ENCODE assay signal across 1 cellular context in genomic region chr3:160754855-160755747, GRCh38.
TF ChIP-seq lines count a peak whose summit lies in the region.

No MANE protein-coding gene starts in this region.

TF ChIP-seq in HepG2, 621 proteins besides CTCF, POLR2A, EP300 and RAD21 (continued from another document and continues in another):
- peak; percentile 99 for TF ChIP-seq PRDM10 (CRISPR knock-in tag; IDR thresholded peaks at IDR 0.05; ENCODE audit: low read depth)
- TF ChIP-seq ZNF724P (CRISPR knock-in tag; IDR thresholded peaks at IDR 0.05; ENCODE audit: borderline replicate concordance) = no peak
- TF ChIP-seq ARID3A (IDR thresholded peaks at IDR 0.05; ENCODE audit: low read depth, low read length) = no peak
- TF ChIP-seq PAF1 (CRISPR knock-in tag; IDR thresholded peaks at IDR 0.05) = no peak
- TF ChIP-seq HOXD1 (CRISPR knock-in tag; IDR thresholded peaks at IDR 0.05) = peak; percentile 7
- no peak for TF ChIP-seq TRIM24 (CRISPR knock-in tag; IDR thresholded peaks at IDR 0.05)
- peak; percentile 46; the same call in 1 of the 2 replicates for TF ChIP-seq ZNF784 (CRISPR knock-in tag; IDR thresholded peaks at IDR 0.05; ENCODE audit: borderline replicate concordance)
- peak; percentile 23; the same call in 1 of the 2 replicates for TF ChIP-seq RNF2 (conservative IDR thresholded peaks at IDR 0.05; ENCODE audit: low read depth)
- TF ChIP-seq ZNF639 (CRISPR knock-in tag; conservative IDR thresholded peaks at IDR 0.05) = no peak
- TF ChIP-seq BRF2 (CRISPR knock-in tag; IDR thresholded peaks at IDR 0.05) = 0 out of 2 replicates have a peak, but pooled peaks have one; percentile 25
- TF ChIP-seq ZNF143 (CRISPR knock-in tag; IDR thresholded peaks at IDR 0.05) = peak; percentile 79
- 0 out of 2 replicates have a peak, but pooled peaks have one; percentile 48 for TF ChIP-seq ZNF564 (CRISPR knock-in tag; IDR thresholded peaks at IDR 0.05)
- TF ChIP-seq GATAD1 (CRISPR knock-in tag; IDR thresholded peaks at IDR 0.05) = no peak
- no peak for TF ChIP-seq ZMYM3 (CRISPR knock-in tag; IDR thresholded peaks at IDR 0.05)
- TF ChIP-seq THAP11 (CRISPR knock-in tag; IDR thresholded peaks at IDR 0.05) = peak; percentile 32; the same call in 1 of the 2 replicates
- TF ChIP-seq GLMP (CRISPR knock-in tag; IDR thresholded peaks at IDR 0.05; ENCODE audit: borderline replicate concordance) = no peak
- no peak for TF ChIP-seq FOXA3 (CRISPR knock-in tag; IDR thresholded peaks at IDR 0.05)
- peak; percentile 69 for TF ChIP-seq ZBTB14 (CRISPR knock-in tag; IDR thresholded peaks at IDR 0.05)
- TF ChIP-seq SAP130 (CRISPR knock-in tag; IDR thresholded peaks at IDR 0.05; ENCODE audit: low read depth) = peak; percentile 25; the same call in 1 of the 2 replicates
- TF ChIP-seq ZNF33B (CRISPR knock-in tag; IDR thresholded peaks at IDR 0.05) = peak; percentile 64
- no peak for TF ChIP-seq CREBL2 (CRISPR knock-in tag; IDR thresholded peaks at IDR 0.05; ENCODE audit: borderline replicate concordance)
- TF ChIP-seq ZNF224 (CRISPR knock-in tag; IDR thresholded peaks at IDR 0.05) = no peak
- TF ChIP-seq CREB3 (CRISPR knock-in tag; IDR thresholded peaks at IDR 0.05) = no peak
- TF ChIP-seq MXI1 (IDR thresholded peaks at IDR 0.05; ENCODE audit: borderline replicate concordance, low read depth, low read length) = 0 out of 3 replicates have a peak, but pooled peaks have one; percentile 12
- peak; percentile 75 for TF ChIP-seq POLR2G (IDR thresholded peaks at IDR 0.05; ENCODE audit: low read depth, low read length)
- 0 out of 2 replicates have a peak, but pooled peaks have one; percentile 13 for TF ChIP-seq PCBP1 (IDR thresholded peaks at IDR 0.05; ENCODE audit: borderline replicate concordance, low read depth, low read length)
- TF ChIP-seq NONO (IDR thresholded peaks at IDR 0.05) = no peak
- 0 out of 2 replicates have a peak, but pooled peaks have one; percentile 57 for TF ChIP-seq NONO (CRISPR knock-in tag; conservative IDR thresholded peaks at IDR 0.05)
- TF ChIP-seq ZNF589 (CRISPR knock-in tag; conservative IDR thresholded peaks at IDR 0.05) = 0 out of 2 replicates have a peak, but pooled peaks have one; percentile 48
- 0 out of 2 replicates have a peak, but pooled peaks have one; percentile 44 for TF ChIP-seq ZNF704 (CRISPR knock-in tag; IDR thresholded peaks at IDR 0.05; ENCODE audit: borderline replicate concordance)
- no peak; the same call in 1 of the 2 replicates for TF ChIP-seq TFDP2 (CRISPR knock-in tag; IDR thresholded peaks at IDR 0.05)
- TF ChIP-seq KDM2A (CRISPR knock-in tag; IDR thresholded peaks at IDR 0.05; ENCODE audit: borderline replicate concordance, low read depth) = peak; percentile 76; the same call in 1 of the 2 replicates
- no peak for TF ChIP-seq SMARCE1 (IDR thresholded peaks at IDR 0.05; ENCODE audit: borderline replicate concordance)
- TF ChIP-seq ZHX2 (IDR thresholded peaks at IDR 0.05; ENCODE audit: low read depth) = no peak
- no peak for TF ChIP-seq ZHX2 (CRISPR knock-in tag; IDR thresholded peaks at IDR 0.05; ENCODE audit: borderline replicate concordance)
